In the genomic region with DNA sequence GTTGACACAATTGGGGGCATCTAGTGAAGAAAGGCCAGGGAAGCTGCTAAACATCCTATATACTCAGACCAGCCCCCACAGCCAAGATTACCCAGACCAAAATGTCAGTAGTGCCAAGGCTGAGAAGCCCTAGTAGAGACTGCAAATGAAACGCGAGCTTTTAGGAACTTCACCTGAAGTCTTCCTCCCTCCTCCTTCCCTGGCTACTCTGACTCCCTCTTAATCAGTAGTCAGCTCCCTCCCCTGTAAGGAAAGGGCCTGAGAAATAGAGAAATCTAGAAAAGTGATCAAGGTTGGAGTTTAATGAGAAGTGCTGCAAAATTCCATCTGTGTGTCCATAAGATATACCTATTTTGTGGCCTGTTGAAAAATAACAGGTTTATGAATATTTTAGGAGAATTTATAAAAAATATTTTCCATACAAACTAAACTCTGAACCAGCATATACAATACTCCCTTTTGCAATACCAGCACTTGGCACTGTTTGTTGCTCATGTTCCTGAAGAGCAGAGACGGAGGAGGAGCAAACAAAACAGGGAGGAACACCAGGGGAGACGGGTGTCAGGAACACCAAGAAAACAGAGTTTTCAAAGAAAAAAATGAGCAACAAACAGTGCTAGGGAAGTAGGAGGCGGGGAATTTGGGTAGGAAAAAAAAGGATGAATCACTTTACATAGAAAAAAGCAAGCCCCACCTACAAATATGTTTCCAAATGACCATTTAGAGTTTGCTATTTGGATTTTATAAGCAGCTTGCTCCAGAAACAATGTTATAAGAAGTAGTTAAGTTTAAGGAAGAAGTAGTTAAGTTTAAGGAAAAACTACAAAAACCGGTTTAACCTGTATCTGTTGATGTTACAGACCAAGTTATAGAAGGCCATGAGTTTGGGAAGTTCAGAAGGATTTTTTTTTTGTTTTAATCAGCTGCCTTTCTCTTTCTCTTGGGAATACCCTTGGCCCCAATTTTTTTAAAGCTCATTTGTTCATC, we compare ENCODE assay signal across 21 cellular contexts.
DNase-seq lines count a peak whose midpoint lies in the region; ATAC-seq, FAIRE-seq and TF ChIP-seq lines count a peak whose summit lies in the region.
"Had no signal": no experiment of that assay in that cellular context is flagged by ENCODE, and none has a peak within 500 bp of the region (broad histone marks: within the 10 kb centered on the region; RNA-seq: fewer than 3 reads in every experiment).

No MANE protein-coding gene starts in this region.

- H3K27ac ChIP-seq in trophoblast cell (ENCODE audit: low read depth, low read length), result peak overlapping the region; percentile 48
- H3K27ac ChIP-seq: cardiac muscle cell, dorsolateral prefrontal cortex had no signal

- WGBS in trophoblast cell (ENCODE audit: extremely low coverage, insufficient coverage, insufficient read length), result no CpG with 5 or more reads among the region's 6 CpGs

- no peak overlapping the region for H3K18ac ChIP-seq in trophoblast cell (ENCODE audit: low read length)

- no peak overlapping the region for H3K4me3 ChIP-seq in H7 (ENCODE audit: insufficient read depth, low read depth, low read length)
- H3K4me3 ChIP-seq in adipocyte (ENCODE audit: low read length), result no peak overlapping the region
- H3K4me3 ChIP-seq in fibroblast of pulmonary artery (replicated peaks; ENCODE audit: low read depth, low read length), result no peak overlapping the region
- no peak overlapping the region for H3K4me3 ChIP-seq in trophoblast cell (ENCODE audit: low read depth, low read length)
- H3K4me3 ChIP-seq: cardiac muscle cell, dorsolateral prefrontal cortex, lung, MG63 had no signal

- H3K4me2 ChIP-seq in trophoblast cell (ENCODE audit: low read length), result peak overlapping the region; percentile 18

- H2AFZ ChIP-seq in trophoblast cell (ENCODE audit: insufficient read depth, low read length, poor library complexity), result no peak overlapping the region

- no peak for TF ChIP-seq CTCF in fibroblast of pulmonary artery (IDR thresholded peaks at IDR 0.05; ENCODE audit: low read length, missing control alignments)

- H3K4me1 ChIP-seq in adipocyte (ENCODE audit: control insufficient read depth, insufficient read depth, low read length) (no peaks in the 10 kb centered on the region), trophoblast cell (ENCODE audit: control insufficient read depth in 1 of 2, insufficient read depth in 2 of 2, low read length in 2 of 2) (peaks cover 7 to 12% of the 10 kb centered on the region in 2 experiments)

- peaks cover 3% of the 10 kb centered on the region for H3K79me1 ChIP-seq in trophoblast cell (ENCODE audit: low read length)

- H4K8ac ChIP-seq in trophoblast cell (ENCODE audit: low read depth, low read length), result peak overlapping the region; percentile 26

- no peak overlapping the region for H3K9ac ChIP-seq in adipocyte (ENCODE audit: low read length)
- no peak overlapping the region for H3K9ac ChIP-seq in trophoblast cell (ENCODE audit: low read length)

- FAIRE-seq in GM19239 (lab: Jason Lieb, UNC), result no peak

- peak overlapping the region; percentile 5 for H2BK5ac ChIP-seq in trophoblast cell (ENCODE audit: low read depth, low read length, poor library complexity)

- peak overlapping the region; percentile 4 for H3K14ac ChIP-seq in trophoblast cell (ENCODE audit: low read length)

- H3K36me3 ChIP-seq in H7 (replicated peaks; ENCODE audit: control insufficient read depth, insufficient read depth, low read length) (no peaks in the 10 kb centered on the region), adipocyte (ENCODE audit: control insufficient read depth, insufficient read depth, low read length, severe bottlenecking) (no peaks in the 10 kb centered on the region), trophoblast cell (ENCODE audit: control insufficient read depth in 1 of 2, insufficient read depth in 2 of 2, low read length in 2 of 2) (no peaks in the 10 kb centered on the region)
- H3K36me3 ChIP-seq: cardiac muscle cell, MG63 had no signal

- H4K12ac ChIP-seq in trophoblast cell (ENCODE audit: low read depth, low read length), result no peak overlapping the region

- peak overlapping the region; percentile 29 for H2BK120ac ChIP-seq in trophoblast cell (ENCODE audit: insufficient read depth, low read length, poor library complexity)

- ATAC-seq in HG02852 (IDR thresholded peaks at IDR 0.05; ENCODE audit: unreplicated experiment) (no peak), GM18511 (IDR thresholded peaks at IDR 0.05; ENCODE audit: unreplicated experiment) (no peak)
- ATAC-seq: activated T-cell treated with anti-CD3 and anti-CD28 coated beads, Interleukin-2, amount 50 U/mL, for 72 hours had no signal

- no peak overlapping the region for H3K4ac ChIP-seq in trophoblast cell (ENCODE audit: low read depth, low read length)

- no peaks in the 10 kb centered on the region for H3K79me2 ChIP-seq in trophoblast cell (ENCODE audit: control insufficient read depth, insufficient read depth, low read length, poor library complexity)

- DNase-seq in H7 (peak; percentile 15), adipocyte (ENCODE audit: low read depth) (peak; percentile 4), fibroblast of pulmonary artery (ENCODE audit: low read depth) (peak; percentile 8), trophoblast cell (peak; percentile 18 to 76), RKO (ENCODE audit: low spot score) (no peak), GM19239 (ENCODE audit: insufficient read length, low spot score) (no peak)
- DNase-seq: activated CD4-positive, CD25-positive, alpha-beta regulatory T cell; activated naive CD8-positive, alpha-beta T cell treated with anti-CD3 and anti-CD28 coated beads, Interleukin-2, amount 10 ng/mL, durations not matched to agents 7 days and 5 days; activated T-cell treated with anti-CD3 and anti-CD28 coated beads, Interleukin-2, amount 50 U/mL, for 72 hours; dorsolateral prefrontal cortex; erythroblast; MG63; naive B cell; NCI-H1694 treated with DMSO at 0.1 percent for 48 hours; NCI-H446; posterior cingulate gyrus; substantia nigra had no signal

- H2AK5ac ChIP-seq in trophoblast cell (ENCODE audit: low read length), result no peak overlapping the region

- H4K91ac ChIP-seq in trophoblast cell (ENCODE audit: low read depth, low read length), result peak overlapping the region; percentile 41

- H3K9me3 ChIP-seq in adipocyte (ENCODE audit: control insufficient read depth, low read length), result no peaks in the 10 kb centered on the region
- no peaks in the 10 kb centered on the region for H3K9me3 ChIP-seq in trophoblast cell (ENCODE audit: insufficient read depth, low read depth, low read length)
- H3K9me3 ChIP-seq: MG63 had no signal

- no peak overlapping the region for H2BK12ac ChIP-seq in trophoblast cell (ENCODE audit: low read length)

- H3K23ac ChIP-seq in trophoblast cell (ENCODE audit: low read length), result no peak overlapping the region

- no peaks in the 10 kb centered on the region for H3K27me3 ChIP-seq in H7 (ENCODE audit: control insufficient read depth, insufficient read depth, low read length)
- peaks cover 3% of the 10 kb centered on the region for H3K27me3 ChIP-seq in adipocyte (replicated peaks; ENCODE audit: control insufficient read depth, insufficient read depth, low read length)
- no peaks in the 10 kb centered on the region for H3K27me3 ChIP-seq in trophoblast cell (ENCODE audit: insufficient read depth, low read length)
- H3K27me3 ChIP-seq: cardiac muscle cell, dorsolateral prefrontal cortex had no signal

Comparison
In these comparisons a context has a peak if more than half of its experiments do, and no peak if none do; other contexts are left out.
1. DNase-seq: peak in H7 (single experiment), adipocyte (single experiment), fibroblast of pulmonary artery (single experiment) and trophoblast cell (2 of 2); none in RKO (single experiment) and GM19239 (single experiment).